ENCODE assay signal across 1 cellular context in the genomic region with DNA sequence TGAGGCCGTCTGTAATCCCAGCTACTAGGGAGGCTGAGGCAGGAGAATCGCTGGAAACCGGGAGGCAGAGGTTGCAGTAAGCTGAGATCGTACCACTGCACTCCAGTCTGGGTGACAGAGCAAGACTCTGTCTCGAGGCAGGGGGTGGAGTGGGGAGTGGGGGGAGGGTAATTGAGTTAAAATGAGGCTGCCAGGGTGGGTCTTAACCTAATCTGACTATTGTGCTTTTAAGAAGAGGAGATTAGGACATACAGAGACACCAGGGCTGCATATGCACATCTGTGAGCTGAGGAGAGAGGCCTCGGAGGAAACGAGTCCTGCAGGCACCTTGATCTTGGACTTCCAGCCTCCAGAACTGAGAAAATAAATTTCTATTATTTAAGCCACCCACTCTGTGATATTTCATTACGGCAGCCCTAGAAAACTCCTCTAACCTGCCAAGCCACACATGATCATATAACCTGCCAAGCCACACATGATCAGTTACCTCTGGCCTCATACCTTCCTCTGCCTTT.
TF ChIP-seq lines count a peak whose summit lies in the region.

No MANE protein-coding gene starts in this region.

TF ChIP-seq in IMR-90, 13 proteins besides CTCF, POLR2A, EP300 and RAD21:
- TF ChIP-seq CEBPB (IDR thresholded peaks at IDR 0.05; ENCODE audit: low read depth, low read length) (no peak), SMC3 (IDR thresholded peaks at IDR 0.05; ENCODE audit: low read depth, low read length) (no peak), BHLHE40 (IDR thresholded peaks at IDR 0.05; ENCODE audit: low read depth, low read length) (no peak), MXI1 (IDR thresholded peaks at IDR 0.05; ENCODE audit: borderline replicate concordance, low read depth, low read length) (no peak), RFX5 (IDR thresholded peaks at IDR 0.05; ENCODE audit: low read depth, low read length) (no peak), NFE2L2 (IDR thresholded peaks at IDR 0.05; ENCODE audit: low read depth, low read length) (no peak), FOS (IDR thresholded peaks at IDR 0.05; ENCODE audit: low read depth, low read length) (no peak), CHD1 (IDR thresholded peaks at IDR 0.05; ENCODE audit: low read depth, low read length) (no peak), MAFK (IDR thresholded peaks at IDR 0.05; ENCODE audit: low read depth, low read length) (no peak), RCOR1 (IDR thresholded peaks at IDR 0.05; ENCODE audit: insufficient replicate concordance, low read length) (no peak), MAZ (IDR thresholded peaks at IDR 0.05; ENCODE audit: borderline replicate concordance, low read depth, low read length) (no peak)
- TF ChIP-seq, protein P1, sequence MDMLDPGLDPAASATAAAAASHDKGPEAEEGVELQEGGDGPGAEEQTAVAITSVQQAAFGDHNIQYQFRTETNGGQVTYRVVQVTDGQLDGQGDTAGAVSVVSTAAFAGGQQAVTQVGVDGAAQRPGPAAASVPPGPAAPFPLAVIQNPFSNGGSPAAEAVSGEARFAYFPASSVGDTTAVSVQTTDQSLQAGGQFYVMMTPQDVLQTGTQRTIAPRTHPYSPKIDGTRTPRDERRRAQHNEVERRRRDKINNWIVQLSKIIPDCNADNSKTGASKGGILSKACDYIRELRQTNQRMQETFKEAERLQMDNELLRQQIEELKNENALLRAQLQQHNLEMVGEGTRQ (IDR thresholded peaks at IDR 0.05; ENCODE audit: low read depth, low read length) = no peak
- TF ChIP-seq, protein P2, sequence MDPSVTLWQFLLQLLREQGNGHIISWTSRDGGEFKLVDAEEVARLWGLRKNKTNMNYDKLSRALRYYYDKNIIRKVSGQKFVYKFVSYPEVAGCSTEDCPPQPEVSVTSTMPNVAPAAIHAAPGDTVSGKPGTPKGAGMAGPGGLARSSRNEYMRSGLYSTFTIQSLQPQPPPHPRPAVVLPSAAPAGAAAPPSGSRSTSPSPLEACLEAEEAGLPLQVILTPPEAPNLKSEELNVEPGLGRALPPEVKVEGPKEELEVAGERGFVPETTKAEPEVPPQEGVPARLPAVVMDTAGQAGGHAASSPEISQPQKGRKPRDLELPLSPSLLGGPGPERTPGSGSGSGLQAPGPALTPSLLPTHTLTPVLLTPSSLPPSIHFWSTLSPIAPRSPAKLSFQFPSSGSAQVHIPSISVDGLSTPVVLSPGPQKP (IDR thresholded peaks at IDR 0.05; ENCODE audit: borderline replicate concordance, low read depth, low read length) = no peak
